ENCODE assay signal across 15 cellular contexts in the genomic region with DNA sequence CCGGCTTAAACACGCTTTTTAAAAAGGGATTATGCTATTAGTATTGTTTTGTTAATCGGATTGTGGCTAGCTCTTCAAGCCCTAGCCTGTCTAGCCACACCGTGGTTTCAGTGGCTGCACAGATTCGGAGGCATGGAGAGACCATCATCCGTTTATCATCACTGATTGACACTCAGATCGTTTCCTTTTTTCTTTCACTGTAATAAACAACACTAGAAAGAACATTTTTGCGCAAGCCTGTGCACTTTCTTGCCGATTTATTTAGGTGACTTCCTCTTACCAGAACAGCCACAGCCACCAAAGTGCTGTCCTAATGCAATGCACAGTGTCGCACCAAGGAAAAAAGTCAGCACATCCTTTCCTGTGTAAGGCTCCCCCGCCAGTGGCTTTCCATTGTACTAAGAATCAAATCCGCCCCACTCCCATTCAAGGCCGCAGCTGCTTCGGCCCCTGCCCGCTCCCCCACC.
DNase-seq lines count a peak whose midpoint lies in the region; ATAC-seq and TF ChIP-seq lines count a peak whose summit lies in the region.
"Had no signal": no experiment of that assay in that cellular context is flagged by ENCODE, and none has a peak within 500 bp of the region (broad histone marks: within the 10 kb centered on the region; RNA-seq: fewer than 3 reads in every experiment).

No MANE protein-coding gene starts in this region.

- no peak overlapping the region for H3K27ac ChIP-seq in PC-3 (ENCODE audit: low read length)
- peak overlapping the region in 2 of 12 donors; percentile 17 to 62 for H3K27ac ChIP-seq in heart left ventricle
- peak overlapping the region in 3 of 4 donors; percentile 7 to 42 (median 34) for H3K27ac ChIP-seq in sigmoid colon
- H3K27ac ChIP-seq in colonic mucosa, result no peak overlapping the region
- H3K27ac ChIP-seq: ovary, thyroid gland had no signal

- no peaks in the 10 kb centered on the region for H4K20me1 ChIP-seq in PC-3 (ENCODE audit: low read length)

- POLR2A ChIA-PET in PC-3 (lab: Charles Lee; ENCODE audit: unreplicated experiment), result no interaction called here

- no peak for TF ChIP-seq EP300 in sigmoid colon (IDR thresholded peaks at IDR 0.05)

- intact Hi-C loops in PC-3 (cut with micrococcal nuclease) (no loop called here), heart left ventricle (cut with DNase I) (no loop called here), sigmoid colon (cut with DNase I) (no loop called here), colonic mucosa (cut with DNase I) (no loop called here)

- CTCF ChIA-PET in PC-3 (lab: Charles Lee), result no interaction called here

- H3K79me2 ChIP-seq in PC-3 (ENCODE audit: low read length), result no peaks in the 10 kb centered on the region

- peak overlapping the region; percentile 19; the same call in 1 of the 2 replicates for H3K4me2 ChIP-seq in PC-3 (ENCODE audit: low read length)

- TF ChIP-seq POLR2A in heart left ventricle (IDR thresholded peaks at IDR 0.05), result no peak
- no peak for TF ChIP-seq POLR2A in sigmoid colon (IDR thresholded peaks at IDR 0.05)

- H3K9me2 ChIP-seq in PC-3 (replicated peaks; ENCODE audit: low read length), result no peaks in the 10 kb centered on the region

- peak; percentile 47 to 53 for DNase-seq in HAP-1 (ENCODE audit: low spot score in 2 of 2)
- DNase-seq in PC-3, result no peak
- DNase-seq in heart left ventricle, result peak in 3 of 5 donors; percentile 48 to 62 (median 58)
- DNase-seq in sigmoid colon, result no peak
- no peak for DNase-seq in colonic mucosa
- no peak for DNase-seq in DMS114 treated with DMSO at 0.1 percent for 48 hours (lab: John Stamatoyannopoulos, UW; ENCODE audit: unreplicated experiment)
- no peak for DNase-seq in NCI-H187 (lab: John Stamatoyannopoulos, UW)
- DNase-seq: activated CD4-positive, alpha-beta T cell treated with anti-CD3 and anti-CD28 coated beads, Interleukin-2, amount 10 ng/mL, durations not matched to agents 24 days and 14 days; activated T-cell treated with anti-CD3 and anti-CD28 coated beads, Interleukin-2, amount 50 U/mL, for 72 hours; cortex of kidney; DMS53; NCI-H345; ovary; thyroid gland had no signal

- ATAC-seq in PC-3, result no peak
- peak; percentile 62 to 79 (median 66) for ATAC-seq in heart left ventricle
- ATAC-seq in GM18867 (IDR thresholded peaks at IDR 0.05; ENCODE audit: unreplicated experiment), result no peak
- ATAC-seq: activated T-cell treated with anti-CD3 and anti-CD28 coated beads, Interleukin-2, amount 50 U/mL, for 72 hours had no signal

- H3K9me3 ChIP-seq in HAP-1, result no peaks in the 10 kb centered on the region
- no peaks in the 10 kb centered on the region for H3K9me3 ChIP-seq in PC-3 (ENCODE audit: low read length)
- no peaks in the 10 kb centered on the region for H3K9me3 ChIP-seq in heart left ventricle
- H3K9me3 ChIP-seq in sigmoid colon, result no peaks in the 10 kb centered on the region
- H3K9me3 ChIP-seq in colonic mucosa, result no peaks in the 10 kb centered on the region
- H3K9me3 ChIP-seq: ovary, thyroid gland had no signal

- H3K4me3 ChIP-seq in HAP-1, result no peak overlapping the region
- no peak overlapping the region for H3K4me3 ChIP-seq in PC-3 (ENCODE audit: low read length)
- no peak overlapping the region for H3K4me3 ChIP-seq in heart left ventricle
- no peak overlapping the region for H3K4me3 ChIP-seq in sigmoid colon
- H3K4me3 ChIP-seq in colonic mucosa, result no peak overlapping the region
- H3K4me3 ChIP-seq: ovary, thyroid gland had no signal

- peaks cover 3% of the 10 kb centered on the region; the same call in 1 of the 2 replicates for H3K4me1 ChIP-seq in HAP-1
- peaks cover 5% of the 10 kb centered on the region; the same call in 1 of the 2 replicates for H3K4me1 ChIP-seq in PC-3 (ENCODE audit: insufficient read depth, low read length)
- peaks cover 0 to 40% (median 0%) of the 10 kb centered on the region in 12 donors for H3K4me1 ChIP-seq in heart left ventricle
- H3K4me1 ChIP-seq in sigmoid colon, result no peaks in the 10 kb centered on the region
- H3K4me1 ChIP-seq in colonic mucosa, result no peaks in the 10 kb centered on the region
- H3K4me1 ChIP-seq: thyroid gland had no signal

- no peak for TF ChIP-seq CTCF in PC-3 (conservative IDR thresholded peaks at IDR 0.05; ENCODE audit: low read depth, low read length)
- TF ChIP-seq CTCF in heart left ventricle (IDR thresholded peaks at IDR 0.05), result no peak
- TF ChIP-seq CTCF in sigmoid colon (IDR thresholded peaks at IDR 0.05), result no peak
- no peak for TF ChIP-seq CTCF in colonic mucosa (IDR thresholded peaks at IDR 0.05)

- 70 to 80% (median 73%) methylated on average over 15 of the region's 15 CpGs for WGBS in heart left ventricle, 4 donors
- WGBS in sigmoid colon, 2 donors, result 69 to 83% methylated on average over 15 of the region's 15 CpGs

- H2AFZ ChIP-seq in PC-3 (ENCODE audit: low read length), result 0 out of 2 replicates have a peak overlapping the region, but pooled peaks have one; percentile 30

- no TSS peak for BruUV-seq in PC-3 (replicated peaks; lab: Mats Ljungman, UMichigan)

- H3K36me3 ChIP-seq in HAP-1 (replicated peaks) (no peaks in the 10 kb centered on the region), PC-3 (ENCODE audit: low read depth, low read length) (no peaks in the 10 kb centered on the region), heart left ventricle (peaks cover 0 to 18% (median 5%) of the 10 kb centered on the region in 9 donors), sigmoid colon (peaks cover 20 to 95% (median 61%) of the 10 kb centered on the region in 4 donors), colonic mucosa (no peaks in the 10 kb centered on the region)
- H3K36me3 ChIP-seq: ovary, thyroid gland had no signal

- H3F3A ChIP-seq in PC-3 (ENCODE audit: low read length, unreplicated experiment), result no peaks in the 10 kb centered on the region

- in situ Hi-C loops in HAP-1 (cut with MboI; ENCODE audit: low sequenced_read_pairs), result no loop called here

- H3K9ac ChIP-seq in PC-3 (ENCODE audit: low read length) (no peak overlapping the region), colonic mucosa (ENCODE audit: low read depth in 2 of 2, low read length in 2 of 2) (no peak overlapping the region)

- H3K27me3 ChIP-seq in HAP-1 (ENCODE audit: low read depth) (peaks cover 3% of the 10 kb centered on the region; the same call in 1 of the 2 replicates), PC-3 (ENCODE audit: low read length) (no peaks in the 10 kb centered on the region), heart left ventricle (peaks cover 0 to 4% (median 0%) of the 10 kb centered on the region in 9 donors), sigmoid colon (no peaks in the 10 kb centered on the region), colonic mucosa (no peaks in the 10 kb centered on the region)
- H3K27me3 ChIP-seq: ovary, thyroid gland had no signal

Comparison
In these comparisons a context has a peak if more than half of its experiments do, and no peak if none do; other contexts are left out.
1. DNase-seq: peak in HAP-1 (2 of 2) and heart left ventricle (3 of 5); none in PC-3 (single experiment), sigmoid colon (single experiment), colonic mucosa (single experiment), DMS114 treated with DMSO at 0.1 percent for 48 hours (single experiment) and NCI-H187 (0 of 2).
2. ATAC-seq: peak in heart left ventricle (4 of 4); none in PC-3 (single experiment) and GM18867 (single experiment).
3. H3K27ac ChIP-seq: peak in sigmoid colon (3 of 4); none in PC-3 (single experiment) and colonic mucosa (single experiment).